8 cellular contexts compared by ENCODE assay signal in the genomic region with DNA sequence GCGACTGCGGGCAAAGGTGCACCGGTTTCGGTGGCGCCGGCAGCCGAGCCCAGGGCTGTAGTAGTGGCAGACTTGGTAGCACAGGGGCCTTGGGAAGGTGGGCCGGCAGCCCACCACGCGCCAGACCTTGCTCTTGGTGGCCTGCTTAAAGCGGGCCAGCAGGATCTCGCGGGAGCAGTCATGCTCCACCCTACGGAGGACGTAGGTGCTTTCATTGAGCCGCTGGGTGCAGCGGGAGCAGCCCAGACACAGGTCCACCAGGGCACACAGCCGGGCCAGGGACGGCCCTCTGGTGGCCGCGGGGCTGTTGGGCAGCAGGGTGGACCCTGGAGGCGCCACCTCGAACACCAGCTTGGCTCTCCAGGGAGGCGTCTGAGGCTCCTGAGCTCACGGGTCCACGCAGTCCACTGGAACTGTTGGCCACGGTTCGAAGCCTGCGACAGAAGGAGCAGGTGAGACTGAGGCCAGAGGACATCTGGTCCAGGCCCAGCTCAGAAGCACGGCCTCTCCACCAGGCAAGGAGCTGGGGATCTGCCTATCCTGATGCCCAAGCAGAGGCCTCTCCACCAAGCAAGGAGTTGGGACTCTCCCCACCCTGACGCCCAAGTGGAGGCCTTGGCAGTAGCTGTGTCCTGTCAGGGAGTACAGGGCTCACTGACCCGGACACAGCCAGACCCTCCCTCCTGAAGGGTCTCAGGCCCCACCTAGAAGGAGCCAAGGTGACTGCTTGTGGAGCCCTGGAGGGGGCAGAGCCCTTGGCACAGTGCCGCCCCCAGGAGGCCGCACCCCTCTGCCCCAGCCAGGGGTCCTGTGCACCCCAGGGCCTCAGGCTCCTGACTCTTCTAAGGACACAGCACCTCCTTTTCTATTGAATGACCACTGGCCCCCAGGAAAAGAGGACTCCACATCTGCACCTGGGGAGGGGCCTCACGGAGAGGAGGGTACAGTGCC. TPM values are rescaled to one million over a fixed set of nuclear protein-coding genes. Genes with fewer than 3 reads are reported as not detected.
DNase-seq lines count a peak whose midpoint lies in the region; ATAC-seq and TF ChIP-seq lines count a peak whose summit lies in the region.

No MANE protein-coding gene starts in this region.

- peaks cover 5 to 26% (median 16%) of the 10 kb centered on the region in 7 donors for H3K4me1 Mint-ChIP-seq in naive thymus-derived CD4-positive, alpha-beta T cell

- H3K27me3 ChIP-seq in BLaER1 = peaks cover 54% of the 10 kb centered on the region
- no peaks in the 10 kb centered on the region for H3K27me3 ChIP-seq in naive thymus-derived CD4-positive, alpha-beta T cell (ENCODE audit: control insufficient read depth in 2 of 2, insufficient read depth in 2 of 2, low read length in 2 of 2)

- peaks cover 50% of the 10 kb centered on the region for H3K4me1 ChIP-seq in BLaER1
- H3K4me1 ChIP-seq in naive thymus-derived CD4-positive, alpha-beta T cell (ENCODE audit: control insufficient read depth in 2 of 2, insufficient read depth in 2 of 2, low read length in 2 of 2) = peaks cover 24 to 25% of the 10 kb centered on the region in 2 donors

- CTCF ChIA-PET in naive thymus-derived CD4-positive, alpha-beta T cell (lab: Charles Lee) = no interaction called here

- intact Hi-C loops in naive thymus-derived CD4-positive, alpha-beta T cell (cut with micrococcal nuclease) = no loop called here

- no peak for DNase-seq in Jurkat, Clone E6-1 (ENCODE audit: low read depth, low spot score)
- DNase-seq in coronary artery (ENCODE audit: low spot score) (no peak), NCI-H2029 treated with DMSO at 0.1 percent for 48 hours (lab: John Stamatoyannopoulos, UW) (no peak), NCI-H2171 treated with DMSO at 0.1 percent for 48 hours (lab: John Stamatoyannopoulos, UW) (no peak)
- no peak for DNase-seq in naive thymus-derived CD4-positive, alpha-beta T cell
- no peak for DNase-seq in stimulated activated CD4-positive, alpha-beta T cell treated with anti-CD3 and anti-CD28 coated beads, Interleukin-2, amount 100 ng/mL, for 24 hours

- no peaks in the 10 kb centered on the region for H3K36me3 Mint-ChIP-seq in naive thymus-derived CD4-positive, alpha-beta T cell

- no peak for ATAC-seq in naive thymus-derived CD4-positive, alpha-beta T cell
- ATAC-seq in GM19328 (IDR thresholded peaks at IDR 0.05; ENCODE audit: unreplicated experiment) = no peak

- peaks cover 56% of the 10 kb centered on the region for H4K20me1 ChIP-seq in BLaER1

- H3K4me3 ChIP-seq in BLaER1 (peak overlapping the region; percentile 68), coronary artery (peak overlapping the region; percentile 91)
- peak overlapping the region; percentile 68 for H3K4me3 ChIP-seq in Jurkat, Clone E6-1 (ENCODE audit: low read length)
- peak overlapping the region; percentile 53 for H3K4me3 ChIP-seq in naive thymus-derived CD4-positive, alpha-beta T cell (ENCODE audit: low read length)

- TF ChIP-seq CTCF in coronary artery (IDR thresholded peaks at IDR 0.05) = no peak

- peak overlapping the region; percentile 67 to 89 (median 82) for H3K4me3 Mint-ChIP-seq in naive thymus-derived CD4-positive, alpha-beta T cell

- H3K36me3 ChIP-seq in BLaER1 = no peaks in the 10 kb centered on the region; the same call in 1 of the 2 replicates
- H3K36me3 ChIP-seq in naive thymus-derived CD4-positive, alpha-beta T cell (ENCODE audit: control insufficient read depth in 2 of 3, insufficient read depth in 3 of 3, low read length in 3 of 3) = peaks cover 0 to 12% (median 0%) of the 10 kb centered on the region in 3 experiments

- H3K9me3 ChIP-seq in BLaER1 = no peaks in the 10 kb centered on the region
- H3K9me3 ChIP-seq in naive thymus-derived CD4-positive, alpha-beta T cell (ENCODE audit: control insufficient read depth in 2 of 3, low read length in 3 of 3) = no peaks in the 10 kb centered on the region

- POLR2A ChIA-PET in naive thymus-derived CD4-positive, alpha-beta T cell (lab: Charles Lee) = interaction anchor here (1.0 to 2.4 kb wide), 4 partner anchors 20 to 303 kb away, joined by 3 to 6 read pairs (median 4); a partner anchor contains a TSS

- H3K4me2 ChIP-seq in BLaER1 = peak overlapping the region; percentile 95

- 0 out of 2 replicates have a peak overlapping the region, but pooled peaks have one; percentile 26 for H3K27ac ChIP-seq in BLaER1
- H3K27ac ChIP-seq in coronary artery = peak overlapping the region; percentile 60 to 86
- peak overlapping the region; percentile 58 for H3K27ac ChIP-seq in naive thymus-derived CD4-positive, alpha-beta T cell (ENCODE audit: low read depth, low read length)

- peaks cover 0 to 19% (median 0%) of the 10 kb centered on the region in 5 donors for H3K27me3 Mint-ChIP-seq in naive thymus-derived CD4-positive, alpha-beta T cell

- peak overlapping the region; percentile 75 for H3K9ac ChIP-seq in BLaER1

- peaks cover 0 to 2% (median 0%) of the 10 kb centered on the region in 11 donors for H3K9me3 Mint-ChIP-seq in naive thymus-derived CD4-positive, alpha-beta T cell

- H3K27ac Mint-ChIP-seq in naive thymus-derived CD4-positive, alpha-beta T cell = peak overlapping the region in 8 of 9 donors; percentile 14 to 92 (median 54)

RNA-seq across cellular contexts. Expression of a gene that starts 1.0 kb away (rescaled TPM):
- polyA plus RNA-seq in Jurkat, Clone E6-1 (2012; ENCODE audit: insufficient read depth, insufficient read length) = 3.6 TPM
- total RNA-seq in naive thymus-derived CD4-positive, alpha-beta T cell = 100 to 1,000 TPM in 1 of 5 experiments, 10 to 100 TPM in 4; 24.4 to 102 (median 42.1) TPM
- 1 to 10 TPM; 3.8 to 5.8 TPM for polyA plus RNA-seq in naive thymus-derived CD4-positive, alpha-beta T cell

RNA-seq across cellular contexts. Expression of a gene that starts 19.1 kb away (rescaled TPM):
- not detected for polyA plus RNA-seq in Jurkat, Clone E6-1 (2012; ENCODE audit: insufficient read depth, insufficient read length)
- total RNA-seq in naive thymus-derived CD4-positive, alpha-beta T cell = 1 to 10 TPM in 1 of 5 experiments, under 1 TPM in 4; 0.30 to 1.2 (median 0.32) TPM
- polyA plus RNA-seq in naive thymus-derived CD4-positive, alpha-beta T cell = under 1 TPM; 0.22 to 0.90 TPM

RNA-seq across cellular contexts. Expression of a gene that starts 25.5 kb away (rescaled TPM):
- not detected for polyA plus RNA-seq in Jurkat, Clone E6-1 (2012; ENCODE audit: insufficient read depth, insufficient read length)
- total RNA-seq in naive thymus-derived CD4-positive, alpha-beta T cell = under 1 TPM in 1 of 5 experiments, not detected in 4; 0.24 TPM
- polyA plus RNA-seq in naive thymus-derived CD4-positive, alpha-beta T cell = not detected

RNA-seq across cellular contexts. Expression of a gene that starts 35.9 kb away (rescaled TPM):
- not detected for polyA plus RNA-seq in Jurkat, Clone E6-1 (2012; ENCODE audit: insufficient read depth, insufficient read length)
- total RNA-seq in naive thymus-derived CD4-positive, alpha-beta T cell = under 1 TPM in 4 of 5 experiments, not detected in 1; 0.19 to 0.96 (median 0.62) TPM
- polyA plus RNA-seq in naive thymus-derived CD4-positive, alpha-beta T cell = under 1 TPM; 0.07 to 0.38 TPM

RNA-seq across cellular contexts. Expression of a gene that starts 52.5 kb away (rescaled TPM):
- 214 TPM for polyA plus RNA-seq in Jurkat, Clone E6-1 (2012; ENCODE audit: insufficient read depth, insufficient read length)
- total RNA-seq in naive thymus-derived CD4-positive, alpha-beta T cell = 100 to 1,000 TPM; 138 to 225 (median 184) TPM
- 10 to 100 TPM; 67.7 to 83.1 TPM for polyA plus RNA-seq in naive thymus-derived CD4-positive, alpha-beta T cell
